Comparison of ENCODE assay signal across 1 cellular context in genomic region chr18:76483780-76484179, GRCh38.
TF ChIP-seq lines count a peak whose summit lies in the region.

No MANE protein-coding gene starts in this region.

TF ChIP-seq in GM12878, 131 proteins besides CTCF, POLR2A, EP300 and RAD21 (continued from another document):
- TF ChIP-seq ZNF687 (IDR thresholded peaks at IDR 0.05) = no peak
- TF ChIP-seq, protein P1, sequence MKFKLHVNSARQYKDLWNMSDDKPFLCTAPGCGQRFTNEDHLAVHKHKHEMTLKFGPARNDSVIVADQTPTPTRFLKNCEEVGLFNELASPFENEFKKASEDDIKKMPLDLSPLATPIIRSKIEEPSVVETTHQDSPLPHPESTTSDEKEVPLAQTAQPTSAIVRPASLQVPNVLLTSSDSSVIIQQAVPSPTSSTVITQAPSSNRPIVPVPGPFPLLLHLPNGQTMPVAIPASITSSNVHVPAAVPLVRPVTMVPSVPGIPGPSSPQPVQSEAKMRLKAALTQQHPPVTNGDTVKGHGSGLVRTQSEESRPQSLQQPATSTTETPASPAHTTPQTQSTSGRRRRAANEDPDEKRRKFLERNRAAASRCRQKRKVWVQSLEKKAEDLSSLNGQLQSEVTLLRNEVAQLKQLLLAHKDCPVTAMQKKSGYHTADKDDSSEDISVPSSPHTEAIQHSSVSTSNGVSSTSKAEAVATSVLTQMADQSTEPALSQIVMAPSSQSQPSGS (IDR thresholded peaks at IDR 0.05; ENCODE audit: low read length) = no peak
- TF ChIP-seq CHD2 (IDR thresholded peaks at IDR 0.05; ENCODE audit: borderline replicate concordance, low read depth, low read length) = no peak
- no peak for TF ChIP-seq NFYA (IDR thresholded peaks at IDR 0.05; ENCODE audit: borderline replicate concordance, low read depth, low read length)
- no peak for TF ChIP-seq ZNF207 (IDR thresholded peaks at IDR 0.05; ENCODE audit: borderline replicate concordance)
- TF ChIP-seq RELA (IDR thresholded peaks at IDR 0.05; ENCODE audit: borderline replicate concordance, partially characterized antibody) = no peak
- TF ChIP-seq IKZF1 (conservative IDR thresholded peaks at IDR 0.05) = no peak
- TF ChIP-seq JUNB (IDR thresholded peaks at IDR 0.05) = no peak
- TF ChIP-seq EZH2 (IDR thresholded peaks at IDR 0.05; ENCODE audit: borderline replicate concordance, control insufficient read depth, low read depth, low read length) = no peak
- TF ChIP-seq RBBP5 (conservative IDR thresholded peaks at IDR 0.05) = no peak
- TF ChIP-seq FOS (IDR thresholded peaks at IDR 0.05; ENCODE audit: borderline replicate concordance, extremely low read depth, insufficient read length) = no peak
- no peak for TF ChIP-seq SUZ12 (IDR thresholded peaks at IDR 0.05; ENCODE audit: unreplicated experiment)
- no peak for TF ChIP-seq HDAC6 (IDR thresholded peaks at IDR 0.05; ENCODE audit: unreplicated experiment)
- no peak for TF ChIP-seq WRNIP1 (IDR thresholded peaks at IDR 0.05; ENCODE audit: borderline replicate concordance, low read depth, low read length)
